In the genomic region with DNA sequence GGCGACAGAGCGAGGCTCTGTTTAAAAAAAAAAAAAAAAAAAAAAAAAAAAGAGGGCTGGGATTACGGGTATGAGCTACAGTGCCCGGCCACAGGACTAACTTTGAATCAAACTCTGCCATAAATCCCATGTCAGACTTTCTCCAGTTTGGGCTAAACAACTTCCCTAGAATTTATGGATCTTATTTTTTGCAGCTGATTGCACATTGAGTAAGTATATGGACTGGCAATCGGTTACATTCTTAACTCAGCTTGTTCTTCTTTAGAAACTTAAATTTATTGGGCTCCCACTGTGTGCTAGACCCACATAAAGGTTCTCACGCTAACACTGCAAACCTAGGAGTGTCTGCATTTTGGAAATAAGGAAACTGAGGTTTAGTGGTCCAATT, we compare ENCODE assay signal across 8 cellular contexts. TPM values are rescaled to one million over a fixed set of nuclear protein-coding genes. Genes with fewer than 3 reads are reported as not detected.
DNase-seq lines count a peak whose midpoint lies in the region; ATAC-seq and TF ChIP-seq lines count a peak whose summit lies in the region.

No MANE protein-coding gene starts in this region.

- no peaks in the 10 kb centered on the region for H3K9me3 ChIP-seq in heart right ventricle
- H3K9me3 ChIP-seq in mammary epithelial cell (replicated peaks; ENCODE audit: insufficient read depth, low read length): no peaks in the 10 kb centered on the region
- no peaks in the 10 kb centered on the region for H3K9me3 ChIP-seq in mononuclear cell (ENCODE audit: low read depth, low read length)

- WGBS in heart right ventricle, 2 donors: 90% methylated on average over 6 of the region's 6 CpGs
- 100% methylated on average over 4 of the region's 6 CpGs for WGBS in mammary epithelial cell (ENCODE audit: low coverage, missing lambda C conversion rate)

- ATAC-seq in heart right ventricle (no peak), Right ventricle myocardium inferior (no peak), GM21515 (IDR thresholded peaks at IDR 0.05; ENCODE audit: unreplicated experiment) (no peak), HG02981 (IDR thresholded peaks at IDR 0.05; ENCODE audit: unreplicated experiment) (no peak)

- peak overlapping the region in 9 of 10 donors; percentile 93 to 100 (median 99) for H3K27ac ChIP-seq in heart right ventricle
- H3K27ac ChIP-seq in mammary epithelial cell (ENCODE audit: insufficient read depth, low read depth, low read length): peak overlapping the region; percentile 45

- peak overlapping the region; percentile 70 for H3K9ac ChIP-seq in mammary epithelial cell (ENCODE audit: insufficient read depth, low read length)

- TF ChIP-seq CTCF in heart right ventricle (IDR thresholded peaks at IDR 0.05): no peak
- no peak for TF ChIP-seq CTCF in mammary epithelial cell (conservative IDR thresholded peaks at IDR 0.05 in 1 of 2, IDR thresholded peaks at IDR 0.05 in 1 of 2; ENCODE audit: extremely low read depth in 1 of 2, insufficient read depth in 1 of 2, low read depth in 1 of 2, low read length in 2 of 2)

- H3K4me3 ChIP-seq in heart right ventricle: peak overlapping the region; percentile 35 to 99 (median 94)
- peak overlapping the region; percentile 48 to 61 (median 53) for H3K4me3 ChIP-seq in mammary epithelial cell (replicated peaks in 1 of 3; ENCODE audit: insufficient read depth in 1 of 3, low read depth in 2 of 3, low read length in 3 of 3)
- peak overlapping the region; percentile 48 for H3K4me3 ChIP-seq in mononuclear cell (ENCODE audit: low read length)

- H3K27me3 ChIP-seq in heart right ventricle (no peaks in the 10 kb centered on the region), mammary epithelial cell (ENCODE audit: insufficient read depth, low read length) (no peaks in the 10 kb centered on the region), mononuclear cell (ENCODE audit: insufficient read depth, low read length) (no peaks in the 10 kb centered on the region)

- H3K79me2 ChIP-seq in mammary epithelial cell (ENCODE audit: insufficient read depth, low read length): peaks cover 40% of the 10 kb centered on the region

- H3K4me1 ChIP-seq in heart right ventricle (peaks cover 3 to 39% (median 26%) of the 10 kb centered on the region in 9 donors), mammary epithelial cell (ENCODE audit: insufficient read depth, low read length) (peaks cover 16% of the 10 kb centered on the region), mononuclear cell (ENCODE audit: insufficient read depth, low read length) (peaks cover 28% of the 10 kb centered on the region)

- dilution Hi-C loops in mammary epithelial cell (cut with HindIII; ENCODE audit: low sequenced_read_pairs): no loop called here

- intact Hi-C loops in heart right ventricle (cut with DNase I) (loop anchor here in 2 of 10 donors (2.0 kb wide), 2 partner anchors 13 to 81 kb away; a partner anchor contains a TSS), Right ventricle myocardium inferior (cut with DNase I) (loop anchor here (5.0 kb wide), 2 partner anchors 79 to 129 kb away; a partner anchor contains a TSS), mammary epithelial cell (cut with micrococcal nuclease) (no loop called here)

- CTCF ChIA-PET in mammary epithelial cell (lab: Charles Lee; ENCODE audit: low non-redundant PET): no interaction called here

- no TSS peak for BruUV-seq in mammary epithelial cell (replicated peaks; lab: Mats Ljungman, UMichigan)

- DNase-seq in heart right ventricle (no peak), Right ventricle myocardium inferior (ENCODE audit: missing footprints) (no peak), mammary epithelial cell (no peak), anterior cingulate cortex (lab: John Stamatoyannopoulos, UW) (no peak), NCI-H2196 (lab: John Stamatoyannopoulos, UW; ENCODE audit: unreplicated experiment) (no peak)

- in situ Hi-C loops in mammary epithelial cell (cut with MboI; ENCODE audit: low sequenced_read_pairs in 2 of 2): no loop called here

- no peaks in the 10 kb centered on the region for H4K20me1 ChIP-seq in mammary epithelial cell (ENCODE audit: insufficient read depth, low read length)

- H3K4me2 ChIP-seq in mammary epithelial cell (ENCODE audit: insufficient read depth, low read depth, low read length): peak overlapping the region; percentile 96

- peak overlapping the region; percentile 91 for H2AFZ ChIP-seq in mammary epithelial cell (ENCODE audit: low read depth, low read length)

- H3K36me3 ChIP-seq in heart right ventricle (peaks cover 0 to 26% (median 0%) of the 10 kb centered on the region in 9 donors), mammary epithelial cell (ENCODE audit: insufficient read depth, low read length) (peaks cover 4% of the 10 kb centered on the region)

RNA-seq across cellular contexts. Expression of a gene that starts 0.8 kb away (rescaled TPM):
- total RNA-seq in heart right ventricle: 10 to 100 TPM; 22.2 to 36.4 (median 29.8) TPM
- polyA plus RNA-seq in heart right ventricle: 10 to 100 TPM; 17.6 to 22.9 TPM
- 22.0 TPM for total RNA-seq in Right ventricle myocardium inferior
- total RNA-seq in mammary epithelial cell: 10 to 100 TPM; 80.4 to 81.3 TPM
- 36.9 TPM for polyA plus RNA-seq in mammary epithelial cell
- polyA minus RNA-seq in mammary epithelial cell: 17.5 TPM
- total RNA-seq in mononuclear cell: 80.5 TPM

RNA-seq across cellular contexts. Expression of a gene that starts 39.8 kb away (rescaled TPM):
- 10 to 100 TPM in 1 of 10 donors, 1 to 10 TPM in 9; 3.8 to 10.4 (median 6.0) TPM for total RNA-seq in heart right ventricle
- 10 to 100 TPM; 12.3 to 20.6 TPM for polyA plus RNA-seq in heart right ventricle
- total RNA-seq in Right ventricle myocardium inferior: 4.6 TPM
- total RNA-seq in mammary epithelial cell: 1 to 10 TPM; 2.7 to 3.6 TPM
- polyA plus RNA-seq in mammary epithelial cell: 4.8 TPM
- 2.3 TPM for polyA minus RNA-seq in mammary epithelial cell
- 5.6 TPM for total RNA-seq in mononuclear cell
